11 cellular contexts compared by ENCODE assay signal in the genomic region with DNA sequence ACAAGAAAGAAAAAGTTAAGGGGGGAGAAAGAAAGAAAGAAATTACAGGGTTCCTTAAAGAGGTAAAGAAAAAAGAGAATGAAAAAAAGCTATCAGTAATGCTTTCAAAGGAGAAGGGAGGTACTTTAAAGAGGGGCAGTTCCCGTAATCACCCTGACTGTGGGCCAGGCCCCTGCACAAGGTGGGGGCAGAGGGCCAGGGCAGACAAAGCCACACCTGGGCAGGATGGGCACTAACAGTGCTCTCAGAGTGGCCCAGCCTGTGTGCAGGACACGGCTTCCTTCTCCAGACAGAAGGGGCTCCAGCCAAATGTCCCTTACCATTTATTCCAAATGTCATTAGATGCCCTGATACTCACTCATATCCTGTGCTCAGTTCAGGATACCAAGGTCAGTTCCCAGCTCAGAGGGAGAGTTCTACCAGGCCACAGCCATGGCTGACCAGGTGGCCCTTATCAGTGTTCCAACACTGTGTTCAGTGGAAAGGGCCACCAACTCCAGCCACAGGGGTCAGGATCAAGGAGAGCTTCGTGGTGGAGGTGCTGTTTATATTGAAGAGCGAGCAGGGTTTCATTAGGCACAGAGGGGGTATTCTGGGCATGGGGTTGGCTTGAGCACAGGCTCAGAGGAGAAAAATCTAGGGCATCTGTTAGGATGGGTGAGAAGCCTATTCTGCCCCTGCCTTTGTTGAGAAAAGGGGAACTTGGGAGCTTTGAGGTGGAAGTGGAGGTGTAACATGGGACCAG. TPM values are rescaled to one million over a fixed set of nuclear protein-coding genes. Genes with fewer than 3 reads are reported as not detected.
DNase-seq lines count a peak whose midpoint lies in the region; ATAC-seq and TF ChIP-seq lines count a peak whose summit lies in the region.
"Had no signal": no experiment of that assay in that cellular context is flagged by ENCODE, and none has a peak within 500 bp of the region (broad histone marks: within the 10 kb centered on the region; RNA-seq: fewer than 3 reads in every experiment).

No MANE protein-coding gene starts in this region.

- H3K9ac ChIP-seq in BLaER1 treated with 17β-estradiol and CSF1 and Interleukin-3, amounts not matched to agents 10 nM and 100 nM, result peak overlapping the region; percentile 1 to 80 (median 70); a peak in 17 of 22 replicates

- no peaks in the 10 kb centered on the region for H3K27me3 Mint-ChIP-seq in chondrocyte (ENCODE audit: low read depth)
- H3K27me3 Mint-ChIP-seq: progenitor cell of endocrine pancreas had no signal

- H3K4me3 ChIP-seq in BLaER1 treated with 17β-estradiol and CSF1 and Interleukin-3, amounts not matched to agents 10 nM and 100 nM, result peak overlapping the region in 4 of 10 experiments; percentile 1 to 43 (median 22); a peak in 5 of 20 replicates
- H3K4me3 ChIP-seq in OCI-LY7 (ENCODE audit: low read depth, low read length, poor library complexity, severe bottlenecking) (peak overlapping the region; percentile 47), A673 (ENCODE audit: low read depth, low read length, poor library complexity, severe bottlenecking) (no peak overlapping the region), right lobe of liver (no peak overlapping the region)

- CTCF ChIA-PET in OCI-LY7 (lab: Charles Lee; ENCODE audit: unreplicated experiment), result no interaction called here
- CTCF ChIA-PET in A673 (lab: Charles Lee), result interaction anchor here (1.5 kb wide), 1 partner anchor 15 kb away, joined by 4 read pairs; no protein-coding TSS in a partner anchor

- peak overlapping the region; percentile 49 for H3K27ac Mint-ChIP-seq in chondrocyte (ENCODE audit: unreplicated experiment)
- H3K27ac Mint-ChIP-seq: progenitor cell of endocrine pancreas had no signal

- no peak for TF ChIP-seq POLR2A in right lobe of liver (IDR thresholded peaks at IDR 0.05)

- H3K4me1 Mint-ChIP-seq in chondrocyte (ENCODE audit: low read depth), result no peaks in the 10 kb centered on the region

- peaks cover 48 to 81% (median 63%) of the 10 kb centered on the region in 11 experiments for H3K36me3 ChIP-seq in BLaER1 treated with 17β-estradiol and CSF1 and Interleukin-3, amounts not matched to agents 10 nM and 100 nM
- H3K36me3 ChIP-seq in OCI-LY7 (ENCODE audit: insufficient read depth, low read length) (peaks cover 40% of the 10 kb centered on the region), A673 (ENCODE audit: insufficient read depth, low read length, poor library complexity, severe bottlenecking) (no peaks in the 10 kb centered on the region), right lobe of liver (peaks cover 0 to 3% (median 0%) of the 10 kb centered on the region in 4 donors)

- no peaks in the 10 kb centered on the region for H3K9me3 ChIP-seq in BLaER1 treated with 17β-estradiol and CSF1 and Interleukin-3, amounts not matched to agents 10 nM and 100 nM (replicated peaks in 1 of 11)
- no peaks in the 10 kb centered on the region for H3K9me3 ChIP-seq in OCI-LY7 (ENCODE audit: low read length)
- no peaks in the 10 kb centered on the region for H3K9me3 ChIP-seq in A673 (ENCODE audit: low read depth, low read length, poor library complexity, severe bottlenecking)
- no peaks in the 10 kb centered on the region for H3K9me3 ChIP-seq in right lobe of liver

- H3K9me2 ChIP-seq in OCI-LY7 (ENCODE audit: insufficient read depth, low read length), result no peaks in the 10 kb centered on the region

- TF ChIP-seq CTCF in OCI-LY7 (conservative IDR thresholded peaks at IDR 0.05; ENCODE audit: low read length), result no peak
- no peak for TF ChIP-seq CTCF in chondrocyte (IDR thresholded peaks at IDR 0.05)
- TF ChIP-seq CTCF in A673 (conservative IDR thresholded peaks at IDR 0.05; ENCODE audit: low read depth, low read length), result no peak
- no peak for TF ChIP-seq CTCF in right lobe of liver (IDR thresholded peaks at IDR 0.05)

- intact Hi-C loops in OCI-LY7 (cut with micrococcal nuclease; ENCODE audit: unreplicated experiment) (loop anchor here (1.0 to 5.0 kb wide), 2 partner anchors 76 to 164 kb away; a partner anchor contains a TSS), A673 (cut with micrococcal nuclease; ENCODE audit: unreplicated experiment) (no loop called here), right lobe of liver (cut with DNase I) (no loop called here)

- peak overlapping the region; percentile 65 to 99 (median 81) for H3K4me2 ChIP-seq in BLaER1 treated with 17β-estradiol and CSF1 and Interleukin-3, amounts not matched to agents 10 nM and 100 nM
- peak overlapping the region; percentile 65 for H3K4me2 ChIP-seq in OCI-LY7 (ENCODE audit: low read length)

- peaks cover 0 to 30% (median 4%) of the 10 kb centered on the region in 11 experiments; a peak in 6 of 22 replicates for H4K20me1 ChIP-seq in BLaER1 treated with 17β-estradiol and CSF1 and Interleukin-3, amounts not matched to agents 10 nM and 100 nM
- H4K20me1 ChIP-seq in OCI-LY7 (ENCODE audit: insufficient read depth, low read length), result no peaks in the 10 kb centered on the region

- BruUV-seq in OCI-LY7 (replicated peaks; lab: Mats Ljungman, UMichigan) (no TSS peak), A673 (replicated peaks; lab: Mats Ljungman, UMichigan) (no TSS peak)

- H3K27me3 ChIP-seq in BLaER1 treated with 17β-estradiol and CSF1 and Interleukin-3, amounts not matched to agents 10 nM and 100 nM, result no peaks in the 10 kb centered on the region
- H3K27me3 ChIP-seq in A673 (replicated peaks; ENCODE audit: insufficient read depth, low read depth, low read length, poor library complexity), result no peaks in the 10 kb centered on the region
- H3K27me3 ChIP-seq in right lobe of liver, result no peaks in the 10 kb centered on the region

- peak overlapping the region; percentile 34; the same call in 1 of the 2 replicates for H2AFZ ChIP-seq in OCI-LY7 (ENCODE audit: low read length)

- no peak overlapping the region for H3K4me3 Mint-ChIP-seq in chondrocyte (ENCODE audit: unreplicated experiment)

- POLR2A ChIA-PET in OCI-LY7 (lab: Charles Lee), result interaction anchor here (1.0 to 1.2 kb wide), 3 partner anchors 14 to 201 kb away, joined by 3 to 4 read pairs (median 3); a partner anchor contains a TSS
- POLR2A ChIA-PET in A673 (lab: Charles Lee; ENCODE audit: low non-redundant PET), result no interaction called here

- peaks cover 19 to 49% (median 31%) of the 10 kb centered on the region in 10 experiments for H3K4me1 ChIP-seq in BLaER1 treated with 17β-estradiol and CSF1 and Interleukin-3, amounts not matched to agents 10 nM and 100 nM
- H3K4me1 ChIP-seq in OCI-LY7 (ENCODE audit: insufficient read depth, low read length, poor library complexity, severe bottlenecking), result peaks cover 52% of the 10 kb centered on the region
- H3K4me1 ChIP-seq in A673 (ENCODE audit: insufficient read depth, low read length, poor library complexity, severe bottlenecking), result no peaks in the 10 kb centered on the region
- no peaks in the 10 kb centered on the region for H3K4me1 ChIP-seq in right lobe of liver

- WGBS in right lobe of liver (ENCODE audit: insufficient coverage, low coverage, low lambda C conversion rate, missing lambda C conversion rate), result 85% methylated on average over 2 of the region's 4 CpGs

- no peaks in the 10 kb centered on the region for H3K9me3 Mint-ChIP-seq in chondrocyte (ENCODE audit: low read depth)

- peaks cover 19% of the 10 kb centered on the region for H3K36me3 Mint-ChIP-seq in chondrocyte (ENCODE audit: low read depth)

- no peaks in the 10 kb centered on the region for H3K79me2 ChIP-seq in OCI-LY7 (ENCODE audit: insufficient read depth, low read depth, low read length)

- DNase-seq in OCI-LY7 (ENCODE audit: low spot score) (peak; percentile 26), chondrocyte (ENCODE audit: low spot score) (no peak), A673 (ENCODE audit: low spot score) (no peak), right lobe of liver (no peak), NCI-H1092 treated with DMSO at 0.1 percent for 48 hours (lab: John Stamatoyannopoulos, UW) (no peak)
- DNase-seq: anterior cingulate cortex, DMS79 had no signal

- ATAC-seq in GM19372 (IDR thresholded peaks at IDR 0.05; ENCODE audit: low read depth, unreplicated experiment), result peak; percentile 43
- ATAC-seq in GM19463 (IDR thresholded peaks at IDR 0.05; ENCODE audit: unreplicated experiment), result no peak
- ATAC-seq in right lobe of liver, result no peak

- H3K27ac ChIP-seq in BLaER1 treated with 17β-estradiol and CSF1 and Interleukin-3, amounts not matched to agents 10 nM and 100 nM, result peak overlapping the region in 10 of 11 experiments; percentile 30 to 94 (median 84); a peak in 19 of 22 replicates
- peak overlapping the region; percentile 96 for H3K27ac ChIP-seq in OCI-LY7 (ENCODE audit: low read depth, low read length, poor library complexity, severe bottlenecking)
- no peak overlapping the region for H3K27ac ChIP-seq in A673 (ENCODE audit: low read depth, low read length, poor library complexity, severe bottlenecking)
- H3K27ac ChIP-seq in right lobe of liver, result no peak overlapping the region

RNA-seq across cellular contexts. Expression of a gene that starts 29.9 kb away (rescaled TPM):
- total RNA-seq in OCI-LY7 (2014; rRNA removed; shearing (Covaris generic)), result 9.1 and 13.9 TPM in 2 replicates
- 6.3 and 10.3 TPM in 2 replicates for total RNA-seq in OCI-LY7 (2022)
- 13.9 to 19.0 TPM (median 18.3 TPM) in 3 replicates for total RNA-seq in chondrocyte
- 32.5 and 35.4 TPM in 2 replicates for total RNA-seq in A673 (2021)
- total RNA-seq in right lobe of liver, result 1 to 10 TPM; 2.2 to 4.3 (median 3.5) TPM

RNA-seq across cellular contexts. Expression of a gene that starts 29.9 kb away (rescaled TPM):
- 14.3 and 22.0 TPM in 2 replicates for total RNA-seq in OCI-LY7 (2014; rRNA removed; shearing (Covaris generic))
- total RNA-seq in OCI-LY7 (2022) (34.0 and 35.6 TPM in 2 replicates), chondrocyte (21.2 to 31.0 TPM (median 23.4 TPM) in 3 replicates), A673 (2021) (27.2 and 30.6 TPM in 2 replicates), right lobe of liver (10 to 100 TPM in 4 of 6 experiments, 1 to 10 TPM in 2; 8.4 to 15.5 (median 13.2) TPM)

Comparison
In these comparisons a context has a peak if more than half of its experiments do, and no peak if none do; other contexts are left out.
1. H3K27ac ChIP-seq: peak in BLaER1 treated with 17β-estradiol and CSF1 and Interleukin-3, amounts not matched to agents 10 nM and 100 nM (10 of 11) and OCI-LY7 (single experiment); none in A673 (single experiment) and right lobe of liver (0 of 3).